14 cellular contexts compared by ENCODE assay signal in genomic region chr10:45591262-45591661, GRCh38.
"Had no signal": no experiment of that assay in that cellular context is flagged by ENCODE, and none has a peak within 500 bp of the region (broad histone marks: within the 10 kb centered on the region; RNA-seq: fewer than 3 reads in every experiment).

No MANE protein-coding gene starts in this region.

- H3K9ac ChIP-seq: parathyroid adenoma had no signal

- H3K4me3 ChIP-seq: sigmoid colon, thyroid gland had no signal

- DNase-seq: activated CD4-positive, alpha-beta T cell treated with anti-CD3 and anti-CD28 coated beads, Interleukin-2, amount 50 U/mL, for 4 hours; activated naive CD8-positive, alpha-beta T cell treated with anti-CD3 and anti-CD28 coated beads, Interleukin-2, amount 10 ng/mL, durations not matched to agents 7 days and 5 days; amygdala; effector memory CD8-positive, alpha-beta T cell; foreskin fibroblast; hippocampal formation; islet precursor cell; sigmoid colon; stimulated activated naive CD4-positive, alpha-beta T cell treated with Interleukin-2 at 50 U/mL for 16 hours; T-helper 2 cell; thyroid gland had no signal

- H3K36me3 ChIP-seq: neutrophil, thyroid gland had no signal

- H3K9me3 ChIP-seq: neutrophil, sigmoid colon, thyroid gland had no signal

- H3K27ac ChIP-seq: neutrophil, parathyroid adenoma, sigmoid colon, thyroid gland had no signal

- H3K27me3 ChIP-seq: sigmoid colon, thyroid gland had no signal

- H3K27ac Mint-ChIP-seq: activated naive CD8-positive, alpha-beta T cell treated with anti-CD3 and anti-CD28 coated beads, Interleukin-2, amount 10 ng/mL, durations not matched to agents 7 days and 5 days; activated T-helper 1 cell treated with anti-CD3 and anti-CD28 coated beads, Interleukin-12 subunit alpha, Interleukin-12 subunit beta, Interleukin-2, Interleukin-4 antibody, amounts not matched to agents 30 ng/mL and 10 ng/mL and 1 ng/mL, durations not matched to agents 14 hours and 24 hours and 36 hours; effector memory CD8-positive, alpha-beta T cell had no signal

- H3K4me3 Mint-ChIP-seq: activated T-helper 1 cell treated with anti-CD3 and anti-CD28 coated beads, Interleukin-12 subunit alpha, Interleukin-12 subunit beta, Interleukin-2, Interleukin-4 antibody, amounts not matched to agents 30 ng/mL and 10 ng/mL and 1 ng/mL, durations not matched to agents 14 hours and 24 hours and 36 hours; effector memory CD8-positive, alpha-beta T cell had no signal

- H3K27me3 Mint-ChIP-seq: effector memory CD8-positive, alpha-beta T cell had no signal

- ATAC-seq: effector memory CD8-positive, alpha-beta T cell had no signal

- H2AFZ ChIP-seq: parathyroid adenoma had no signal
